In genomic region chr3:156626104-156626503, GRCh38 we compare ENCODE assay signal across 12 cellular contexts. TPM values are rescaled to one million over a fixed set of nuclear protein-coding genes. Genes with fewer than 3 reads are reported as not detected.
DNase-seq lines count a peak whose midpoint lies in the region; ATAC-seq, FAIRE-seq and TF ChIP-seq lines count a peak whose summit lies in the region.
"Had no signal": no experiment of that assay in that cellular context is flagged by ENCODE, and none has a peak within 500 bp of the region (broad histone marks: within the 10 kb centered on the region; RNA-seq: fewer than 3 reads in every experiment).

No MANE protein-coding gene starts in this region.

- H3K27ac Mint-ChIP-seq in activated naive CD8-positive, alpha-beta T cell treated with anti-CD3 and anti-CD28 coated beads, Interleukin-2, amount 50 U/mL, for 24 hours = no peak overlapping the region
- H3K27ac Mint-ChIP-seq: activated T-helper 2 cell treated with anti-CD3 and anti-CD28 coated beads, Interferon-gamma antibody, Interleukin-2, Interleukin-4, amounts not matched to agents 10 μg/mL and 5 μg/mL and 100 μg/mL, durations not matched to agents 14 hours and 24 hours and 36 hours; naive thymus-derived CD4-positive, alpha-beta T cell had no signal

- H3K4me1 ChIP-seq in keratinocyte (ENCODE audit: control insufficient read depth, extremely low read depth, insufficient read depth, low read length) = peaks cover 46% of the 10 kb centered on the region

- H3K9me3 ChIP-seq in keratinocyte (ENCODE audit: control insufficient read depth, low read depth, low read length) = no peaks in the 10 kb centered on the region

- H3K27ac ChIP-seq in keratinocyte (ENCODE audit: control insufficient read depth, insufficient read depth, low read length) = peak overlapping the region; percentile 14
- H3K27ac ChIP-seq: WERI-Rb-1 had no signal

- no peaks in the 10 kb centered on the region for H4K20me1 ChIP-seq in keratinocyte (ENCODE audit: control insufficient read depth, extremely low read depth, insufficient read depth, low read length)

- no peaks in the 10 kb centered on the region for H3K79me2 ChIP-seq in keratinocyte (ENCODE audit: control insufficient read depth, insufficient read depth, low read length)

- H3K9me3 Mint-ChIP-seq in activated naive CD8-positive, alpha-beta T cell treated with anti-CD3 and anti-CD28 coated beads, Interleukin-2, amount 50 U/mL, for 24 hours = no peaks in the 10 kb centered on the region
- H3K9me3 Mint-ChIP-seq: activated T-helper 2 cell treated with anti-CD3 and anti-CD28 coated beads, Interferon-gamma antibody, Interleukin-2, Interleukin-4, amounts not matched to agents 10 μg/mL and 5 μg/mL and 100 μg/mL, durations not matched to agents 14 hours and 24 hours and 36 hours; naive thymus-derived CD4-positive, alpha-beta T cell had no signal

- H2AFZ ChIP-seq in keratinocyte (ENCODE audit: control insufficient read depth, low read length) = peak overlapping the region; percentile 16

- no peak for TF ChIP-seq CTCF in keratinocyte (optimal IDR thresholded peaks at IDR 0.05 in 1 of 3, IDR thresholded peaks at IDR 0.05 in 1 of 3, conservative IDR thresholded peaks at IDR 0.05 in 1 of 3; ENCODE audit: extremely low read depth in 1 of 3, insufficient read depth in 2 of 3, low read length in 3 of 3)

- peak; percentile 89 for DNase-seq in DMS53 treated with DMSO at 0.1 percent for 48 hours (lab: John Stamatoyannopoulos, UW; ENCODE audit: unreplicated experiment)
- no peak for DNase-seq in HTR-8/SVneo (ENCODE audit: insufficient read length, low spot score)
- peak; percentile 47 for DNase-seq in NCI-H748 treated with DMSO at 0.1 percent for 48 hours (lab: John Stamatoyannopoulos, UW)
- DNase-seq in keratinocyte (ENCODE audit: low read depth, low spot score) = peak; percentile 84
- DNase-seq in cortex of kidney (lab: John Stamatoyannopoulos, UW) = no peak
- DNase-seq in NCI-H82 treated with DMSO at 0.1 percent for 48 hours (lab: John Stamatoyannopoulos, UW; ENCODE audit: unreplicated experiment) = no peak
- DNase-seq in activated naive CD8-positive, alpha-beta T cell treated with anti-CD3 and anti-CD28 coated beads, Interleukin-2, amount 50 U/mL, for 24 hours = no peak
- no peak for DNase-seq in GM12892 (ENCODE audit: insufficient read length)
- DNase-seq: MV-4-11; naive thymus-derived CD4-positive, alpha-beta T cell; WERI-Rb-1 had no signal

- no peak overlapping the region for H3K4me3 ChIP-seq in keratinocyte (ENCODE audit: control insufficient read depth in 2 of 3, extremely low read depth in 1 of 3, insufficient read depth in 2 of 3, low read depth in 1 of 3, low read length in 3 of 3)

- ATAC-seq in activated naive CD8-positive, alpha-beta T cell treated with anti-CD3 and anti-CD28 coated beads, Interleukin-2, amount 50 U/mL, for 24 hours = no peak
- ATAC-seq: naive thymus-derived CD4-positive, alpha-beta T cell had no signal

- no peak overlapping the region for H3K9ac ChIP-seq in keratinocyte (ENCODE audit: control insufficient read depth, extremely low read depth, insufficient read depth, low read length)

- no peak overlapping the region for H3K4me3 Mint-ChIP-seq in activated naive CD8-positive, alpha-beta T cell treated with anti-CD3 and anti-CD28 coated beads, Interleukin-2, amount 50 U/mL, for 24 hours
- H3K4me3 Mint-ChIP-seq: naive thymus-derived CD4-positive, alpha-beta T cell had no signal

- no peaks in the 10 kb centered on the region for H3K36me3 Mint-ChIP-seq in activated naive CD8-positive, alpha-beta T cell treated with anti-CD3 and anti-CD28 coated beads, Interleukin-2, amount 50 U/mL, for 24 hours (ENCODE audit: low read depth)
- H3K36me3 Mint-ChIP-seq: naive thymus-derived CD4-positive, alpha-beta T cell had no signal

- peak overlapping the region; percentile 16 for H3K4me2 ChIP-seq in keratinocyte (ENCODE audit: control insufficient read depth, extremely low read depth, insufficient read depth, low read depth, low read length)

- H3K9me1 ChIP-seq in keratinocyte (ENCODE audit: control insufficient read depth, extremely low read depth, insufficient read depth, low read length) = no peaks in the 10 kb centered on the region

- dilution Hi-C loops in keratinocyte (cut with MboI; ENCODE audit: extremely low pct_ligation_motif_present, low sequenced_read_pairs) = no loop called here

- peak; percentile 75 for FAIRE-seq in HTR-8/SVneo (lab: Jason Lieb, UNC)
- peak; percentile 97 for FAIRE-seq in keratinocyte (lab: Jason Lieb, UNC)
- FAIRE-seq in GM12892 (lab: Jason Lieb, UNC) = no peak

- H3K27me3 ChIP-seq in keratinocyte (ENCODE audit: control insufficient read depth, extremely low read depth, insufficient read depth, low read length) = no peaks in the 10 kb centered on the region

- no peak for TF ChIP-seq POLR2A in GM12892 (IDR thresholded peaks at IDR 0.05; ENCODE audit: low read depth, low read length)

- no peaks in the 10 kb centered on the region for H3K4me1 Mint-ChIP-seq in activated naive CD8-positive, alpha-beta T cell treated with anti-CD3 and anti-CD28 coated beads, Interleukin-2, amount 50 U/mL, for 24 hours

- no peaks in the 10 kb centered on the region for H3K27me3 Mint-ChIP-seq in activated naive CD8-positive, alpha-beta T cell treated with anti-CD3 and anti-CD28 coated beads, Interleukin-2, amount 50 U/mL, for 24 hours

- H3K36me3 ChIP-seq in keratinocyte (ENCODE audit: control insufficient read depth in 2 of 2, extremely low read depth in 1 of 2, insufficient read depth in 2 of 2, low read length in 2 of 2) = no peaks in the 10 kb centered on the region
- H3K36me3 ChIP-seq: WERI-Rb-1 had no signal

RNA-seq across cellular contexts. Expression of gene TIPARP, which starts 48.3 kb away (rescaled TPM):
- 41.5 to 62.0 TPM (median 44.6 TPM) in 3 replicates for polyA plus RNA-seq in keratinocyte
- polyA plus RNA-seq in keratinocyte (2011; ENCODE audit: low read depth) = 22.3 TPM
- 24.6 and 53.9 TPM in 2 replicates for polyA plus RNA-seq in keratinocyte (2011; cell fraction: cytosol; rRNA removed)
- 42.8 and 54.5 TPM in 2 replicates for polyA plus RNA-seq in keratinocyte (2011; cell fraction: nucleus; rRNA removed)
- polyA plus RNA-seq in keratinocyte (2012; ENCODE audit: low replicate concordance) = 42.8 and 45.7 TPM in 2 replicates
- 45.3 to 110 TPM (median 47.2 TPM) in 3 replicates for polyA minus RNA-seq in keratinocyte
- polyA minus RNA-seq in keratinocyte (2011; cell fraction: cytosol; rRNA and poly(A)+ RNA removed) = 21.5 TPM
- polyA minus RNA-seq in keratinocyte (2011; cell fraction: nucleus; rRNA and poly(A)+ RNA removed) = 50.3 and 114 TPM in 2 replicates
- 29.5 TPM for polyA plus RNA-seq in GM12892 (2012; ENCODE audit: missing spikeins)

Comparison
In these comparisons a context has a peak if more than half of its experiments do, and no peak if none do; other contexts are left out.
1. DNase-seq: peak in DMS53 treated with DMSO at 0.1 percent for 48 hours (single experiment), NCI-H748 treated with DMSO at 0.1 percent for 48 hours (single experiment) and keratinocyte (single experiment); none in HTR-8/SVneo (single experiment), cortex of kidney (single experiment), NCI-H82 treated with DMSO at 0.1 percent for 48 hours (single experiment), activated naive CD8-positive, alpha-beta T cell treated with anti-CD3 and anti-CD28 coated beads, Interleukin-2, amount 50 U/mL, for 24 hours (single experiment) and GM12892 (single experiment).